In genomic region chr2:140851258-140851657, GRCh38 we compare ENCODE assay signal across 22 cellular contexts.
"Had no signal": no experiment of that assay in that cellular context is flagged by ENCODE, and none has a peak within 500 bp of the region (broad histone marks: within the 10 kb centered on the region; RNA-seq: fewer than 3 reads in every experiment).

No MANE protein-coding gene starts in this region.

- H3K4me3 ChIP-seq: colonic mucosa, esophagus muscularis mucosa, hepatocyte, left lung, mucosa of descending colon, neural progenitor cell, prostate gland, right atrium auricular region, testis, tibial artery had no signal

- H3K36me3 ChIP-seq: colonic mucosa, esophagus muscularis mucosa, left lung, neural progenitor cell, prostate gland, right atrium auricular region, tibial artery had no signal

- H2AFZ ChIP-seq: hepatocyte, neural progenitor cell, parathyroid adenoma had no signal

- H3K27ac ChIP-seq: colonic mucosa, esophagus muscularis mucosa, hepatocyte, left lung, neural progenitor cell, parathyroid adenoma, prostate gland, right atrium auricular region, testis, tibial artery had no signal

- FAIRE-seq: kidney had no signal

- H3K4me1 ChIP-seq: colonic mucosa, esophagus muscularis mucosa, left lung, neural progenitor cell, parathyroid adenoma, prostate gland, right atrium auricular region, testis, tibial artery had no signal

- H3K9me3 ChIP-seq: colonic mucosa, esophagus muscularis mucosa, left lung, mucosa of descending colon, prostate gland, right atrium auricular region, testis, tibial artery had no signal

- ATAC-seq: left lung; mucosa of descending colon; sciatic nerve; stimulated activated memory B cell treated with anti-CD40 and anti-IgM and Interleukin-4, amounts not matched to agents 10 μg/mL and 1 μg/mL and 100 μg/mL, for 72 hours; stimulated activated naive CD8-positive, alpha-beta T cell treated with anti-CD3 and anti-CD28 coated beads, Interleukin-15, Interleukin-2, amounts not matched to agents 100 U/mL and 50 U/mL, for 24 hours had no signal

- H3K79me2 ChIP-seq: hepatocyte, parathyroid adenoma had no signal

- H3K4me2 ChIP-seq: hepatocyte, neural progenitor cell had no signal

- H3K27me3 ChIP-seq: colonic mucosa, esophagus muscularis mucosa, hepatocyte, left lung, neural progenitor cell, right atrium auricular region, testis, tibial artery had no signal

- DNase-seq: colonic mucosa; effector CD8-positive, alpha-beta T cell; endodermal cell; left lung; mesenchymal stem cell; mucosa of descending colon; naive B cell; stimulated activated CD4-positive, alpha-beta T cell treated with anti-CD3 and anti-CD28 coated beads, Interleukin-2, amount 100 ng/mL, for 24 hours; stimulated activated CD4-positive, alpha-beta T cell treated with anti-CD3 and anti-CD28 coated beads, Interleukin-4, amount 100 ng/mL, for 24 hours; stimulated activated naive CD8-positive, alpha-beta T cell treated with anti-CD3 and anti-CD28 coated beads, Interleukin-15, Interleukin-2, amounts not matched to agents 100 U/mL and 50 U/mL, for 24 hours; substantia nigra; testis; tibial artery had no signal

- H3K9ac ChIP-seq: neural progenitor cell, parathyroid adenoma had no signal
